In genomic region chr13:112456138-112457056, GRCh38 we compare ENCODE assay signal across 19 cellular contexts.
DNase-seq lines count a peak whose midpoint lies in the region; ATAC-seq and TF ChIP-seq lines count a peak whose summit lies in the region.
"Had no signal": no experiment of that assay in that cellular context is flagged by ENCODE, and none has a peak within 500 bp of the region (broad histone marks: within the 10 kb centered on the region; RNA-seq: fewer than 3 reads in every experiment).

No MANE protein-coding gene starts in this region.

- no peak for TF ChIP-seq EP300 in esophagus muscularis mucosa (IDR thresholded peaks at IDR 0.05)

- H3K27ac ChIP-seq in esophagus muscularis mucosa (replicated peaks in 1 of 4) (no peak overlapping the region), vagina (no peak overlapping the region)
- H3K27ac ChIP-seq: 22Rv1, C4-2B had no signal

- no peak overlapping the region for H3K4me3 ChIP-seq in esophagus muscularis mucosa
- H3K4me3 ChIP-seq in vagina = no peak overlapping the region

- H3K27me3 ChIP-seq in esophagus muscularis mucosa (peaks cover 0 to 47% (median 0%) of the 10 kb centered on the region in 4 donors), vagina (no peaks in the 10 kb centered on the region)

- intact Hi-C loops in natural killer cell (cut with micrococcal nuclease) = no loop called here
- intact Hi-C loops in esophagus muscularis mucosa (cut with DNase I) = no loop called here
- intact Hi-C loops in vagina (cut with DNase I) = no loop called here
- intact Hi-C loops in sciatic nerve (cut with DNase I) = no loop called here

- H3K27ac Mint-ChIP-seq in natural killer cell = no peak overlapping the region
- H3K27ac Mint-ChIP-seq in natural killer cell treated with Interleukin-12 subunit alpha and Interleukin-12 subunit beta and Interleukin-15 and Interleukin-18, amount 100 ng/mL, for 72 hours = no peak overlapping the region

- no peak for TF ChIP-seq CTCF in natural killer cell (IDR thresholded peaks at IDR 0.05)
- no peak for TF ChIP-seq CTCF in esophagus muscularis mucosa (IDR thresholded peaks at IDR 0.05)
- no peak for TF ChIP-seq CTCF in vagina (IDR thresholded peaks at IDR 0.05)
- TF ChIP-seq CTCF in GM10248 (IDR thresholded peaks at IDR 0.05; ENCODE audit: control extremely low read depth, extremely low read depth, low read depth, missing control alignments) = no peak

- no peaks in the 10 kb centered on the region for H3K36me3 Mint-ChIP-seq in natural killer cell
- H3K36me3 Mint-ChIP-seq in natural killer cell treated with Interleukin-12 subunit alpha and Interleukin-12 subunit beta and Interleukin-15 and Interleukin-18, amount 100 ng/mL, for 72 hours = no peaks in the 10 kb centered on the region

- H3K27me3 Mint-ChIP-seq in natural killer cell (ENCODE audit: low read depth in 2 of 2) = peaks cover 0 to 22% of the 10 kb centered on the region in 2 donors
- peaks cover 12 to 14% of the 10 kb centered on the region in 2 donors for H3K27me3 Mint-ChIP-seq in natural killer cell treated with Interleukin-12 subunit alpha and Interleukin-12 subunit beta and Interleukin-15 and Interleukin-18, amount 100 ng/mL, for 72 hours

- no peak for TF ChIP-seq POLR2A in esophagus muscularis mucosa (IDR thresholded peaks at IDR 0.05; ENCODE audit: low read depth)
- no peak for TF ChIP-seq POLR2A in vagina (IDR thresholded peaks at IDR 0.05)

- H3K9me3 ChIP-seq in esophagus muscularis mucosa = peaks cover 0 to 31% (median 19%) of the 10 kb centered on the region in 4 donors
- H3K9me3 ChIP-seq in vagina = no peaks in the 10 kb centered on the region

- no peak overlapping the region for H3K4me3 Mint-ChIP-seq in natural killer cell
- no peak overlapping the region for H3K4me3 Mint-ChIP-seq in natural killer cell treated with Interleukin-12 subunit alpha and Interleukin-12 subunit beta and Interleukin-15 and Interleukin-18, amount 100 ng/mL, for 72 hours

- ATAC-seq in natural killer cell (no peak), sciatic nerve (no peak)
- no peak for ATAC-seq in natural killer cell treated with Interleukin-12 subunit alpha and Interleukin-12 subunit beta and Interleukin-15 and Interleukin-18, amount 100 ng/mL, for 72 hours
- ATAC-seq: Panc1 had no signal

- H3K4me1 Mint-ChIP-seq in natural killer cell = no peaks in the 10 kb centered on the region
- no peaks in the 10 kb centered on the region for H3K4me1 Mint-ChIP-seq in natural killer cell treated with Interleukin-12 subunit alpha and Interleukin-12 subunit beta and Interleukin-15 and Interleukin-18, amount 100 ng/mL, for 72 hours (ENCODE audit: low read depth in 2 of 2)

- no peaks in the 10 kb centered on the region for H3K36me3 ChIP-seq in esophagus muscularis mucosa
- H3K36me3 ChIP-seq in vagina = no peaks in the 10 kb centered on the region

- peak; percentile 37 for DNase-seq in activated CD8-positive, alpha-beta memory T cell treated with anti-CD3 and anti-CD28 coated beads for 24 hours
- DNase-seq in activated CD8-positive, alpha-beta memory T cell treated with anti-CD3 and anti-CD28 coated beads, Interleukin-2, amount 50 U/mL, for 4 hours = no peak
- DNase-seq in natural killer cell (peak; percentile 3), esophagus muscularis mucosa (ENCODE audit: extremely low spot score) (peak; percentile 89), vagina (ENCODE audit: extremely low spot score in 2 of 2) (peak; percentile 77), sciatic nerve (ENCODE audit: low spot score) (no peak), GM10248 (ENCODE audit: extremely low spot score) (no peak)
- DNase-seq in natural killer cell treated with Interleukin-12 subunit alpha and Interleukin-12 subunit beta and Interleukin-15 and Interleukin-18, amount 100 ng/mL, for 72 hours (ENCODE audit: low spot score) = no peak
- DNase-seq: DMS53, GDM1, NCI-H1105 treated with DMSO at 0.1 percent for 48 hours, NCI-H2029 treated with DMSO at 0.1 percent for 48 hours, NCI-H345, NCI-H524, NCI-H82, SIG-M5 had no signal

- WGBS in esophagus muscularis mucosa = 89% methylated on average over 22 of the region's 22 CpGs

- CTCF ChIA-PET in GM10248 (lab: Yijun Ruan, JAX) = interaction anchor here (1.3 kb wide), 1 partner anchor 12 kb away, joined by 6 read pairs; no protein-coding TSS in a partner anchor

- H3K4me1 ChIP-seq in esophagus muscularis mucosa (no peaks in the 10 kb centered on the region), vagina (no peaks in the 10 kb centered on the region)

- H3K9me3 Mint-ChIP-seq in natural killer cell = no peaks in the 10 kb centered on the region
- peaks cover 5% of the 10 kb centered on the region for H3K9me3 Mint-ChIP-seq in natural killer cell treated with Interleukin-12 subunit alpha and Interleukin-12 subunit beta and Interleukin-15 and Interleukin-18, amount 100 ng/mL, for 72 hours

- POLR2A ChIA-PET in GM10248 (lab: Yijun Ruan, JAX) = no interaction called here

Comparison
In these comparisons a context has a peak if more than half of its experiments do, and no peak if none do; other contexts are left out.
1. DNase-seq: peak in activated CD8-positive, alpha-beta memory T cell treated with anti-CD3 and anti-CD28 coated beads for 24 hours (single experiment), natural killer cell (single experiment), esophagus muscularis mucosa (single experiment) and vagina (2 of 2); none in activated CD8-positive, alpha-beta memory T cell treated with anti-CD3 and anti-CD28 coated beads, Interleukin-2, amount 50 U/mL, for 4 hours (single experiment), natural killer cell treated with Interleukin-12 subunit alpha and Interleukin-12 subunit beta and Interleukin-15 and Interleukin-18, amount 100 ng/mL, for 72 hours (single experiment), sciatic nerve (single experiment) and GM10248 (single experiment).